Comparison of ENCODE assay signal across 1 cellular context in genomic region chr2:113218283-113219091, GRCh38.
TF ChIP-seq lines count a peak whose summit lies in the region.

No MANE protein-coding gene starts in this region.

TF ChIP-seq in A549, 52 proteins besides CTCF, POLR2A, EP300 and RAD21 (continued from another document):
- TF ChIP-seq SMC3 (IDR thresholded peaks at IDR 0.05) (no peak; the same call in 2 of the 3 replicates), FOSL2 (IDR thresholded peaks at IDR 0.05) (no peak), FOSL2 (CRISPR knock-in tag; IDR thresholded peaks at IDR 0.05) (peak; percentile 44), JUNB (IDR thresholded peaks at IDR 0.05) (peak; percentile 51; the same call in 1 of the 2 replicates), USF2 (IDR thresholded peaks at IDR 0.05) (no peak), ATOH8 (CRISPR knock-in tag; IDR thresholded peaks at IDR 0.05; ENCODE audit: low read depth) (peak; percentile 73; the same call in 1 of the 2 replicates), FOXS1 (CRISPR knock-in tag; IDR thresholded peaks at IDR 0.05) (0 out of 2 replicates have a peak, but pooled peaks have one; percentile 41), EHF (CRISPR knock-in tag; IDR thresholded peaks at IDR 0.05) (no peak), MAZ (IDR thresholded peaks at IDR 0.05; ENCODE audit: borderline replicate concordance, low read depth, low read length) (no peak), JUN (IDR thresholded peaks at IDR 0.05) (peak; percentile 52 to 70; a peak in 4 of 5 replicates), GATA3 (IDR thresholded peaks at IDR 0.05; ENCODE audit: borderline replicate concordance) (peak; percentile 84), NR3C1 (IDR thresholded peaks at IDR 0.05) (no peak), MAX (IDR thresholded peaks at IDR 0.05) (peak; percentile 71)
